2 cellular contexts compared by ENCODE assay signal in genomic region chr2:179434357-179434756, GRCh38.
TF ChIP-seq lines count a peak whose summit lies in the region.

No MANE protein-coding gene starts in this region.

TF ChIP-seq in HCT116, 20 proteins besides CTCF, POLR2A, EP300 and RAD21:
- TF ChIP-seq REST (IDR thresholded peaks at IDR 0.05; ENCODE audit: low read depth) (no peak), EZH2 (IDR thresholded peaks at IDR 0.05) (no peak), EGR1 (IDR thresholded peaks at IDR 0.05; ENCODE audit: low read depth) (no peak), FOSL1 (IDR thresholded peaks at IDR 0.05; ENCODE audit: low read depth) (no peak), ZNF274 (IDR thresholded peaks at IDR 0.05; ENCODE audit: low read depth, low read length) (no peak), SIN3A (IDR thresholded peaks at IDR 0.05; ENCODE audit: low read depth) (no peak), POLR2AphosphoS5 (IDR thresholded peaks at IDR 0.05; ENCODE audit: low read depth, low read length) (no peak), SP1 (IDR thresholded peaks at IDR 0.05; ENCODE audit: low read depth) (no peak), ZBTB33 (IDR thresholded peaks at IDR 0.05; ENCODE audit: extremely low read depth, insufficient replicate concordance, low read length) (no peak), JUND (IDR thresholded peaks at IDR 0.05) (no peak), MAX (IDR thresholded peaks at IDR 0.05) (no peak), TCF7L2 (IDR thresholded peaks at IDR 0.05; ENCODE audit: borderline replicate concordance, extremely low read depth, insufficient read depth, insufficient read length) (no peak), SRF (IDR thresholded peaks at IDR 0.05; ENCODE audit: low read depth) (no peak), ZFX (IDR thresholded peaks at IDR 0.05) (no peak), ELF1 (IDR thresholded peaks at IDR 0.05; ENCODE audit: borderline replicate concordance, low read depth) (no peak), ATF3 (IDR thresholded peaks at IDR 0.05) (no peak)
TF ChIP-seq in HCT116: peak in this region for 0.

TF ChIP-seq in WTC11, 78 proteins besides CTCF, POLR2A, EP300 and RAD21 (continued from another document):
- TF ChIP-seq ZNF512 (CRISPR knock-in tag; IDR thresholded peaks at IDR 0.05; ENCODE audit: borderline replicate concordance) (no peak), NR1H2 (CRISPR knock-in tag; IDR thresholded peaks at IDR 0.05) (no peak), AFF4 (CRISPR knock-in tag; IDR thresholded peaks at IDR 0.05; ENCODE audit: borderline replicate concordance) (no peak), NFE2L1 (CRISPR knock-in tag; IDR thresholded peaks at IDR 0.05) (no peak), HMGXB4 (CRISPR knock-in tag; IDR thresholded peaks at IDR 0.05) (no peak), IRF2 (CRISPR knock-in tag; IDR thresholded peaks at IDR 0.05; ENCODE audit: borderline replicate concordance, low read depth) (no peak)
